ENCODE assay signal across 2 cellular contexts in genomic region chr17:47607481-47607880, GRCh38.
TF ChIP-seq lines count a peak whose summit lies in the region.

No MANE protein-coding gene starts in this region.

TF ChIP-seq in IMR-90, 13 proteins besides CTCF, POLR2A, EP300 and RAD21:
- no peak for TF ChIP-seq ELK1 (IDR thresholded peaks at IDR 0.05; ENCODE audit: borderline replicate concordance, low read depth, low read length)
- TF ChIP-seq RFX5 (IDR thresholded peaks at IDR 0.05; ENCODE audit: low read depth, low read length) = no peak
- no peak for TF ChIP-seq FOS (IDR thresholded peaks at IDR 0.05; ENCODE audit: low read depth, low read length)
- no peak for TF ChIP-seq USF2 (IDR thresholded peaks at IDR 0.05; ENCODE audit: low read depth, low read length)
- no peak for TF ChIP-seq RCOR1 (IDR thresholded peaks at IDR 0.05; ENCODE audit: insufficient replicate concordance, low read length)
- no peak for TF ChIP-seq MXI1 (IDR thresholded peaks at IDR 0.05; ENCODE audit: borderline replicate concordance, low read depth, low read length)
- no peak for TF ChIP-seq CEBPB (IDR thresholded peaks at IDR 0.05; ENCODE audit: low read depth, low read length)
- TF ChIP-seq NFE2L2 (IDR thresholded peaks at IDR 0.05; ENCODE audit: low read depth, low read length) = no peak
- no peak for TF ChIP-seq MAZ (IDR thresholded peaks at IDR 0.05; ENCODE audit: borderline replicate concordance, low read depth, low read length)
- TF ChIP-seq MAFK (IDR thresholded peaks at IDR 0.05; ENCODE audit: low read depth, low read length) = no peak
- TF ChIP-seq CHD1 (IDR thresholded peaks at IDR 0.05; ENCODE audit: low read depth, low read length) = no peak
- no peak for TF ChIP-seq SMC3 (IDR thresholded peaks at IDR 0.05; ENCODE audit: low read depth, low read length)
- no peak for TF ChIP-seq BHLHE40 (IDR thresholded peaks at IDR 0.05; ENCODE audit: low read depth, low read length)

TF ChIP-seq in K562, 482 proteins besides CTCF, POLR2A, EP300 and RAD21:
- TF ChIP-seq KLF6 (CRISPR knock-in tag; IDR thresholded peaks at IDR 0.05; ENCODE audit: borderline replicate concordance) = no peak
- TF ChIP-seq ZNF316 (IDR thresholded peaks at IDR 0.05) = 0 out of 2 replicates have a peak, but pooled peaks have one; percentile 9
- no peak for TF ChIP-seq ZNF766 (CRISPR knock-in tag; conservative IDR thresholded peaks at IDR 0.05)
- TF ChIP-seq ILK (tag; IDR thresholded peaks at IDR 0.05; ENCODE audit: borderline replicate concordance, low read depth) = no peak
- TF ChIP-seq U2AF2 (optimal IDR thresholded peaks at IDR 0.05; ENCODE audit: low read depth, low read length) = no peak
